Comparison of ENCODE assay signal across 11 cellular contexts in the genomic region with DNA sequence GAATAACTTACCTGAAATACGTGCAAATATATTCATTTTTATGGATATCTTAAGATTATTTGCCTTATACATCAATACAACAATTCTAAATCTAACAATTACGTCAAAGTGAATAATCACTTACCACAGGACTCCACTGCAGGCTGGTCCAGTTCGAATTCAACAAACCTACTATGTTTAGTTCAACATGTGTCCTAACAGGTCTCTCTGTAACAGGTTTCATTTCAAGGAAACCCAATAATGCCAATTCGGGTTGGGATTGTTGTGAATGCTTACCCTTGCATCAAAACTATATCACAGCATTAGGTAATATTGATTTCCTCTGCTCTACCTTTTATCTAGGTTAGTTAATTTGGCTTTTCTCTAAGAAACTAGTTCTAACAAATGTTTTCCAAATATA. TPM values are rescaled to one million over a fixed set of nuclear protein-coding genes. Genes with fewer than 3 reads are reported as not detected.
DNase-seq lines count a peak whose midpoint lies in the region; ATAC-seq, FAIRE-seq and TF ChIP-seq lines count a peak whose summit lies in the region.
"Had no signal": no experiment of that assay in that cellular context is flagged by ENCODE, and none has a peak within 500 bp of the region (broad histone marks: within the 10 kb centered on the region; RNA-seq: fewer than 3 reads in every experiment).

No MANE protein-coding gene starts in this region.

- WGBS in hepatocyte (ENCODE audit: low lambda C conversion rate, missing lambda C conversion rate), result 71% methylated on average over 4 of the region's 4 CpGs
- WGBS in smooth muscle cell (ENCODE audit: low lambda C conversion rate), result 78% methylated on average over 4 of the region's 4 CpGs
- 31 to 66% (median 49%) methylated on average over 4 of the region's 4 CpGs for WGBS in small intestine, 3 donors

- H3K4me2 ChIP-seq in SU-DHL-6 (ENCODE audit: low read depth, low read length, poor library complexity, severe bottlenecking), result peak overlapping the region; percentile 92
- peak overlapping the region; percentile 83 for H3K4me2 ChIP-seq in hepatocyte
- H3K4me2 ChIP-seq in smooth muscle cell, result peak overlapping the region; percentile 96

- peaks cover 16 to 26% of the 10 kb centered on the region in 2 donors for H3K36me3 Mint-ChIP-seq in activated T-cell treated with anti-CD3 and anti-CD28 coated beads, Interleukin-2, amount 50 U/mL, for 72 hours (ENCODE audit: insufficient read depth in 2 of 2)

- H3K9me2 ChIP-seq in SU-DHL-6 (replicated peaks; ENCODE audit: insufficient read depth, low read length), result no peaks in the 10 kb centered on the region
- no peaks in the 10 kb centered on the region for H3K9me2 ChIP-seq in hepatocyte (replicated peaks; ENCODE audit: insufficient read depth)

- H3K9me3 Mint-ChIP-seq in activated T-cell treated with anti-CD3 and anti-CD28 coated beads, Interleukin-2, amount 50 U/mL, for 72 hours, result no peaks in the 10 kb centered on the region

- peak overlapping the region in 1 of 2 donors; percentile 92 for H3K4me3 Mint-ChIP-seq in activated T-cell treated with anti-CD3 and anti-CD28 coated beads, Interleukin-2, amount 50 U/mL, for 72 hours

- no peak overlapping the region for H3K9ac ChIP-seq in SU-DHL-6 (ENCODE audit: low read length)
- peak overlapping the region; percentile 97 for H3K9ac ChIP-seq in smooth muscle cell (ENCODE audit: low read depth)

- DNase-seq in activated T-cell treated with anti-CD3 and anti-CD28 coated beads, Interleukin-2, amount 50 U/mL, for 72 hours, result no peak
- no peak for DNase-seq in activated T-cell treated with anti-CD3 and anti-CD28 coated beads, Interleukin-2, amount 50 U/mL, for 48 hours
- no peak for DNase-seq in hepatocyte (ENCODE audit: low spot score)
- no peak for DNase-seq in smooth muscle cell (lab: John Stamatoyannopoulos, UW; ENCODE audit: unreplicated experiment)
- DNase-seq in small intestine, result no peak
- no peak for DNase-seq in effector CD4-positive, alpha-beta T cell
- DNase-seq: adrenal gland, foreskin fibroblast had no signal

- H3K4me1 ChIP-seq in hepatocyte (ENCODE audit: insufficient read depth) (peaks cover 29% of the 10 kb centered on the region), smooth muscle cell (ENCODE audit: low read depth) (peaks cover 36% of the 10 kb centered on the region), small intestine (ENCODE audit: control insufficient read depth in 2 of 2, insufficient read depth in 1 of 2, low read depth in 1 of 2, low read length in 1 of 2) (peaks cover 4 to 14% of the 10 kb centered on the region in 2 donors)

- H3K36me3 ChIP-seq in SU-DHL-6 (ENCODE audit: low read length) (peaks cover 37% of the 10 kb centered on the region), hepatocyte (replicated peaks; ENCODE audit: insufficient read depth, low read depth) (no peaks in the 10 kb centered on the region), smooth muscle cell (ENCODE audit: low read depth) (peaks cover 26% of the 10 kb centered on the region), small intestine (ENCODE audit: control insufficient read depth in 2 of 2, insufficient read depth in 2 of 2, low read length in 2 of 2) (peaks cover 3 to 7% of the 10 kb centered on the region in 2 donors)

- peaks cover 51% of the 10 kb centered on the region for H3K4me1 Mint-ChIP-seq in activated T-cell treated with anti-CD3 and anti-CD28 coated beads, Interleukin-2, amount 50 U/mL, for 72 hours (ENCODE audit: low read depth)

- H3K9me3 ChIP-seq in SU-DHL-6 (ENCODE audit: insufficient read depth, low read length) (no peaks in the 10 kb centered on the region), hepatocyte (ENCODE audit: low read depth) (no peaks in the 10 kb centered on the region), smooth muscle cell (replicated peaks; ENCODE audit: low read depth) (no peaks in the 10 kb centered on the region), small intestine (ENCODE audit: control insufficient read depth, low read depth) (no peaks in the 10 kb centered on the region)
- H3K9me3 ChIP-seq: adrenal gland had no signal

- H3K4me3 ChIP-seq in SU-DHL-6 (ENCODE audit: insufficient read depth, low read length, poor library complexity, severe bottlenecking) (no peak overlapping the region), hepatocyte (no peak overlapping the region), smooth muscle cell (peak overlapping the region; percentile 92), small intestine (ENCODE audit: low read depth in 1 of 2, low read length in 2 of 2) (no peak overlapping the region)
- H3K4me3 ChIP-seq: adrenal gland had no signal

- H3K27ac Mint-ChIP-seq in activated T-cell treated with anti-CD3 and anti-CD28 coated beads, Interleukin-2, amount 50 U/mL, for 72 hours, result peak overlapping the region; percentile 96

- peaks cover under 1% of the 10 kb centered on the region; the same call in 1 of the 2 replicates for H3F3A ChIP-seq in SU-DHL-6 (ENCODE audit: insufficient read depth)
- H3F3A ChIP-seq in smooth muscle cell (ENCODE audit: low read depth), result peaks cover 11% of the 10 kb centered on the region

- H3K27me3 ChIP-seq in SU-DHL-6 (ENCODE audit: low read length), result no peaks in the 10 kb centered on the region
- H3K27me3 ChIP-seq in hepatocyte, result no peaks in the 10 kb centered on the region
- H3K27me3 ChIP-seq in smooth muscle cell (ENCODE audit: low read depth), result no peaks in the 10 kb centered on the region
- no peaks in the 10 kb centered on the region for H3K27me3 ChIP-seq in small intestine (ENCODE audit: control insufficient read depth in 2 of 2, insufficient read depth in 2 of 2, low read length in 2 of 2)
- H3K27me3 ChIP-seq: adrenal gland had no signal

- peaks cover 58% of the 10 kb centered on the region for H4K20me1 ChIP-seq in SU-DHL-6 (ENCODE audit: low read depth, low read length)
- peaks cover 66% of the 10 kb centered on the region for H4K20me1 ChIP-seq in hepatocyte (ENCODE audit: insufficient read depth, poor library complexity, severe bottlenecking)
- peaks cover 89% of the 10 kb centered on the region for H4K20me1 ChIP-seq in smooth muscle cell (ENCODE audit: low read depth)

- no peak for ATAC-seq in activated T-cell treated with anti-CD3 and anti-CD28 coated beads, Interleukin-2, amount 50 U/mL, for 72 hours (replicated peaks in 1 of 2)
- ATAC-seq in GM19328 (IDR thresholded peaks at IDR 0.05; ENCODE audit: unreplicated experiment), result no peak

- H3K27ac ChIP-seq in SU-DHL-6 (ENCODE audit: low read depth, low read length) (no peak overlapping the region), hepatocyte (no peak overlapping the region), smooth muscle cell (ENCODE audit: low read depth) (peak overlapping the region; percentile 98), small intestine (ENCODE audit: low read depth in 1 of 2, low read length in 1 of 2) (no peak overlapping the region)
- H3K27ac ChIP-seq: adrenal gland had no signal

- TF ChIP-seq CTCF in SU-DHL-6 (IDR thresholded peaks at IDR 0.05; ENCODE audit: insufficient read depth, low read length, poor library complexity, severe bottlenecking) (no peak), hepatocyte (IDR thresholded peaks at IDR 0.05; ENCODE audit: poor library complexity) (no peak), smooth muscle cell (IDR thresholded peaks at IDR 0.05; ENCODE audit: borderline replicate concordance, insufficient read depth, poor library complexity, severe bottlenecking) (no peak)

- H3K27me3 Mint-ChIP-seq in activated T-cell treated with anti-CD3 and anti-CD28 coated beads, Interleukin-2, amount 50 U/mL, for 72 hours (ENCODE audit: low read depth), result no peaks in the 10 kb centered on the region

- peaks cover 91% of the 10 kb centered on the region for H3K79me2 ChIP-seq in SU-DHL-6 (ENCODE audit: insufficient read depth, low read length)
- peaks cover 92% of the 10 kb centered on the region for H3K79me2 ChIP-seq in hepatocyte
- H3K79me2 ChIP-seq in smooth muscle cell (ENCODE audit: low read depth), result peaks cover 95% of the 10 kb centered on the region

- H2AFZ ChIP-seq in SU-DHL-6 (ENCODE audit: low read depth, low read length, severe bottlenecking) (no peak overlapping the region), hepatocyte (no peak overlapping the region), smooth muscle cell (ENCODE audit: low read depth) (no peak overlapping the region)

- FAIRE-seq in small intestine (lab: Jason Lieb, UNC), result no peak
- FAIRE-seq: islet of Langerhans had no signal

RNA-seq across cellular contexts. Expression of a gene that starts 4.7 kb away (rescaled TPM):
- total RNA-seq in activated T-cell treated with anti-CD3 and anti-CD28 coated beads, Interleukin-2, amount 50 U/mL, for 72 hours, result 100 to 1,000 TPM in 1 of 2 donors, 10 to 100 TPM in 1; 86.2 to 110 TPM
- 99.0 and 116 TPM in 2 replicates for total RNA-seq in hepatocyte
- 74.4 and 78.7 TPM in 2 replicates for polyA plus RNA-seq in hepatocyte
- 315 and 398 TPM in 2 replicates for total RNA-seq in smooth muscle cell
- polyA plus RNA-seq in smooth muscle cell, result 128 and 260 TPM in 2 replicates
- 10 to 100 TPM; 39.2 to 65.3 (median 47.6) TPM for polyA plus RNA-seq in small intestine
